Comparison of ENCODE assay signal across 1 cellular context in genomic region chr18:76988015-76988826, GRCh38.
TF ChIP-seq lines count a peak whose summit lies in the region.

No MANE protein-coding gene starts in this region.

TF ChIP-seq in HepG2, 621 proteins besides CTCF, POLR2A, EP300 and RAD21 (continued from another document):
- no peak for TF ChIP-seq ZBTB4 (CRISPR knock-in tag; IDR thresholded peaks at IDR 0.05; ENCODE audit: borderline replicate concordance)
- TF ChIP-seq CREB3 (CRISPR knock-in tag; IDR thresholded peaks at IDR 0.05): no peak
- no peak for TF ChIP-seq ZNF496 (CRISPR knock-in tag; IDR thresholded peaks at IDR 0.05; ENCODE audit: insufficient replicate concordance)
- no peak for TF ChIP-seq ZFP90 (CRISPR knock-in tag; IDR thresholded peaks at IDR 0.05; ENCODE audit: borderline replicate concordance)
- TF ChIP-seq TGIF2 (CRISPR knock-in tag; IDR thresholded peaks at IDR 0.05): no peak
